Comparison of ENCODE assay signal across 9 cellular contexts in the genomic region with DNA sequence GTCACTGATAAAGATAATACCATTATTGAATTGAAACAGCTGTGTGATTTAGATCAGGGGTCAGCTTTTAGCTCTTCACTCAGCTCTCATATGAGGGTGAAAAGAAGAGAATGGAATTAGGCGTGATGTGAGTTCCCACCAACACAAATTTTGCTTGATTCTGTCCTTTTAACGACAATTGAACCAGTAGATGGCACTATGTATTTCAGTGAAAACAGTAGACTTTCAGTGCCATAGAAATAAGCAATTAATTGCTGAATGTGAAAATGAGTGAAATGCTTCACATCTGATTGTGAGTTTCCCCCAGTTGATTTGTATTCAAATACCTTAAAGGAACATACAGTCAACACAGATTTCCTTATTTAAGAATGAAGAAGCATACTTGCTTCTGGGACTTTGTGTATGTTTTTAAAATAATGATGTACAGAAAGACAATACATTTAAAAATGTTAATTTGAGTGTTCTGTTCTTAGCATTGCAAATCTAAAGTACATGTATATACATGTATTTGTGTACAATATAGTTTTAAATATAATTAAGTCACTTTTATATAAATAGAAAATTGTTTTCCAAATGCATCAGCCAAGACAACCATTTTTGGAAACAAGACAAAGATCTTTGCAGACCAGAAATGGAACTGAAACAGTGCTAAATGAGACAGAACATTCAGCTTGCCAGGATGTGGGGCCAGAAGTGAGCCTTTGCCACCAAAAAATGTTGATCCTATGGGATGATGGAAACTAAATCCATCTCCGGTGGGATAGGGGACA.
DNase-seq lines count a peak whose midpoint lies in the region; TF ChIP-seq lines count a peak whose summit lies in the region.
"Had no signal": no experiment of that assay in that cellular context is flagged by ENCODE, and none has a peak within 500 bp of the region (broad histone marks: within the 10 kb centered on the region; RNA-seq: fewer than 3 reads in every experiment).

No MANE protein-coding gene starts in this region.

- no peaks in the 10 kb centered on the region for H3K36me3 Mint-ChIP-seq in endothelial cell (ENCODE audit: low read depth, unreplicated experiment)
- H3K36me3 Mint-ChIP-seq: activated naive CD8-positive, alpha-beta T cell treated with anti-CD3 and anti-CD28 coated beads, Interleukin-2, amount 10 ng/mL, durations not matched to agents 7 days and 5 days had no signal

- H3K27ac Mint-ChIP-seq in endothelial cell (ENCODE audit: unreplicated experiment) = peak overlapping the region; percentile 55
- H3K27ac Mint-ChIP-seq: activated naive CD8-positive, alpha-beta T cell treated with anti-CD3 and anti-CD28 coated beads, Interleukin-2, amount 10 ng/mL, durations not matched to agents 7 days and 5 days had no signal

- H3K27me3 Mint-ChIP-seq in endothelial cell (ENCODE audit: unreplicated experiment) = no peaks in the 10 kb centered on the region

- no peak overlapping the region for H3K4me3 Mint-ChIP-seq in endothelial cell (ENCODE audit: unreplicated experiment)
- H3K4me3 Mint-ChIP-seq: activated naive CD8-positive, alpha-beta T cell treated with anti-CD3 and anti-CD28 coated beads, Interleukin-2, amount 10 ng/mL, durations not matched to agents 7 days and 5 days had no signal

- DNase-seq in NCI-H526 (lab: John Stamatoyannopoulos, UW) (peak; percentile 0 to 14), NCI-H526 treated with DMSO at 0.1 percent for 48 hours (lab: John Stamatoyannopoulos, UW) (no peak), HCEC 1CT (peak; percentile 33), M059J (ENCODE audit: low read depth) (peak; percentile 19), endothelial cell (ENCODE audit: low spot score) (no peak), skeletal muscle cell (ENCODE audit: low read depth) (peak; percentile 11), RPMI8226 (no peak)
- DNase-seq in activated effector memory CD4-positive, alpha-beta T cell treated with anti-CD3 and anti-CD28 coated beads, Interleukin-2, amount 50 U/mL, for 16 hours = no peak
- DNase-seq: activated naive CD8-positive, alpha-beta T cell treated with anti-CD3 and anti-CD28 coated beads, Interleukin-2, amount 10 ng/mL, durations not matched to agents 7 days and 5 days had no signal

- peaks cover 12% of the 10 kb centered on the region for H3K4me1 Mint-ChIP-seq in endothelial cell (ENCODE audit: unreplicated experiment)
- H3K4me1 Mint-ChIP-seq: activated naive CD8-positive, alpha-beta T cell treated with anti-CD3 and anti-CD28 coated beads, Interleukin-2, amount 10 ng/mL, durations not matched to agents 7 days and 5 days had no signal

- no peak overlapping the region for H3K4me3 ChIP-seq in skeletal muscle cell (ENCODE audit: low read depth, low read length)

- no peak for TF ChIP-seq CTCF in endothelial cell (IDR thresholded peaks at IDR 0.05; ENCODE audit: unreplicated experiment)

- no peaks in the 10 kb centered on the region for H3K9me3 Mint-ChIP-seq in endothelial cell (ENCODE audit: unreplicated experiment)
- H3K9me3 Mint-ChIP-seq: activated naive CD8-positive, alpha-beta T cell treated with anti-CD3 and anti-CD28 coated beads, Interleukin-2, amount 10 ng/mL, durations not matched to agents 7 days and 5 days had no signal

Comparison
In these comparisons a context has a peak if more than half of its experiments do, and no peak if none do; other contexts are left out.
1. DNase-seq: peak in NCI-H526 (2 of 2), HCEC 1CT (single experiment), M059J (single experiment) and skeletal muscle cell (single experiment); none in NCI-H526 treated with DMSO at 0.1 percent for 48 hours (single experiment), endothelial cell (single experiment), activated effector memory CD4-positive, alpha-beta T cell treated with anti-CD3 and anti-CD28 coated beads, Interleukin-2, amount 50 U/mL, for 16 hours (single experiment) and RPMI8226 (single experiment).